ENCODE assay signal across 28 cellular contexts in genomic region chr5:143248391-143248790, GRCh38.
DNase-seq lines count a peak whose midpoint lies in the region; ATAC-seq and TF ChIP-seq lines count a peak whose summit lies in the region.
"Had no signal": no experiment of that assay in that cellular context is flagged by ENCODE, and none has a peak within 500 bp of the region (broad histone marks: within the 10 kb centered on the region; RNA-seq: fewer than 3 reads in every experiment).

No MANE protein-coding gene starts in this region.

- H3K36me3 ChIP-seq in IMR-90 (ENCODE audit: control insufficient read depth, insufficient read depth, low read length) = no peaks in the 10 kb centered on the region
- no peaks in the 10 kb centered on the region for H3K36me3 ChIP-seq in mammary epithelial cell (ENCODE audit: insufficient read depth, low read length)
- no peaks in the 10 kb centered on the region for H3K36me3 ChIP-seq in upper lobe of right lung
- H3K36me3 ChIP-seq: HAP-1, SJCRH30, tibial nerve had no signal

- peaks cover 0 to 6% of the 10 kb centered on the region in 2 experiments; a peak in 1 of 4 replicates for H3K79me1 ChIP-seq in IMR-90 (ENCODE audit: low read depth in 1 of 2, low read length in 2 of 2)

- no peak for TF ChIP-seq CTCF in IMR-90 (conservative IDR thresholded peaks at IDR 0.05; ENCODE audit: low read depth, low read length)
- no peak for TF ChIP-seq CTCF in mammary epithelial cell (conservative IDR thresholded peaks at IDR 0.05 in 1 of 2, IDR thresholded peaks at IDR 0.05 in 1 of 2; ENCODE audit: extremely low read depth in 1 of 2, insufficient read depth in 1 of 2, low read depth in 1 of 2, low read length in 2 of 2)
- no peak for TF ChIP-seq CTCF in foreskin keratinocyte (conservative IDR thresholded peaks at IDR 0.05)
- TF ChIP-seq CTCF in upper lobe of right lung (IDR thresholded peaks at IDR 0.05) = no peak

- no peaks in the 10 kb centered on the region for H3K9me3 ChIP-seq in IMR-90 (ENCODE audit: control insufficient read depth, insufficient read depth, low read length)
- no peaks in the 10 kb centered on the region for H3K9me3 ChIP-seq in mammary epithelial cell (replicated peaks; ENCODE audit: insufficient read depth, low read length)
- H3K9me3 ChIP-seq in upper lobe of right lung = no peaks in the 10 kb centered on the region
- H3K9me3 ChIP-seq: HAP-1, SJCRH30, tibial nerve had no signal

- peak overlapping the region; percentile 97 for H4K5ac ChIP-seq in IMR-90 (ENCODE audit: low read depth, low read length)

- no peak overlapping the region for H2AK9ac ChIP-seq in IMR-90 (replicated peaks; ENCODE audit: low read depth, low read length, poor library complexity)

- POLR2A ChIA-PET in IMR-90 (lab: Charles Lee; ENCODE audit: unreplicated experiment) = no interaction called here

- CTCF ChIA-PET in IMR-90 (lab: Yijun Ruan, JAX) = interaction anchor here (1.2 kb wide), 1 partner anchor 32 kb away, joined by 3 read pairs; no protein-coding TSS in a partner anchor
- CTCF ChIA-PET in mammary epithelial cell (lab: Charles Lee; ENCODE audit: low non-redundant PET) = no interaction called here

- H3K4me2 ChIP-seq in IMR-90 (ENCODE audit: low read depth, low read length) (no peak overlapping the region), mammary epithelial cell (ENCODE audit: insufficient read depth, low read depth, low read length) (no peak overlapping the region)

- H2AFZ ChIP-seq in IMR-90 (replicated peaks; ENCODE audit: low read length, poor library complexity) = no peak overlapping the region
- H2AFZ ChIP-seq in mammary epithelial cell (ENCODE audit: low read depth, low read length) = no peak overlapping the region

- 0 out of 2 replicates have a peak overlapping the region, but pooled peaks have one; percentile 93 for H3K14ac ChIP-seq in IMR-90 (replicated peaks; ENCODE audit: low read depth, low read length)

- H2BK120ac ChIP-seq in IMR-90 (ENCODE audit: low read depth, low read length) = peak overlapping the region; percentile 90

- H3K27ac ChIP-seq in IMR-90 (ENCODE audit: insufficient read depth, low read length) (peak overlapping the region; percentile 98; the same call in 1 of the 2 replicates), mammary epithelial cell (ENCODE audit: insufficient read depth, low read depth, low read length) (peak overlapping the region; percentile 55), foreskin keratinocyte (peak overlapping the region; percentile 84), upper lobe of right lung (peak overlapping the region; percentile 1)
- H3K27ac ChIP-seq: parathyroid adenoma, SJCRH30 had no signal

- H4K20me1 ChIP-seq in IMR-90 (ENCODE audit: insufficient read depth, low read length) (no peaks in the 10 kb centered on the region), mammary epithelial cell (ENCODE audit: insufficient read depth, low read length) (no peaks in the 10 kb centered on the region)

- H3K4me1 ChIP-seq in IMR-90 (ENCODE audit: control insufficient read depth, insufficient read depth, low read length) (peaks cover 31% of the 10 kb centered on the region), mammary epithelial cell (ENCODE audit: insufficient read depth, low read length) (peaks cover 49% of the 10 kb centered on the region), foreskin keratinocyte (peaks cover 51% of the 10 kb centered on the region), upper lobe of right lung (no peaks in the 10 kb centered on the region)
- H3K4me1 ChIP-seq: HAP-1 had no signal

- H2BK20ac ChIP-seq in IMR-90 (ENCODE audit: low read depth, low read length) = peak overlapping the region; percentile 96

- dilution Hi-C loops in IMR-90 (cut with HindIII; ENCODE audit: low sequenced_read_pairs, unreplicated experiment) = no loop called here
- dilution Hi-C loops in mammary epithelial cell (cut with HindIII; ENCODE audit: low sequenced_read_pairs) = no loop called here

- peak overlapping the region; percentile 93; the same call in 1 of the 2 replicates for H4K91ac ChIP-seq in IMR-90 (ENCODE audit: insufficient read depth, low read depth, low read length)

- H4K8ac ChIP-seq in IMR-90 (ENCODE audit: low read depth in 2 of 2, low read length in 2 of 2) = peak overlapping the region; percentile 24 to 90; a peak in 3 of 4 replicates

- BruUV-seq in IMR-90 (replicated peaks; lab: Mats Ljungman, UMichigan) = no TSS peak
- no TSS peak for BruUV-seq in mammary epithelial cell (replicated peaks; lab: Mats Ljungman, UMichigan)

- peaks cover 20% of the 10 kb centered on the region for H3K9me1 ChIP-seq in IMR-90 (ENCODE audit: insufficient read depth, low read length)

- H3K27me3 ChIP-seq in IMR-90 (ENCODE audit: control insufficient read depth, insufficient read depth, low read length) (no peaks in the 10 kb centered on the region), mammary epithelial cell (ENCODE audit: insufficient read depth, low read length) (no peaks in the 10 kb centered on the region), foreskin keratinocyte (no peaks in the 10 kb centered on the region), upper lobe of right lung (no peaks in the 10 kb centered on the region)
- H3K27me3 ChIP-seq: SJCRH30, tibial nerve had no signal

- H3K18ac ChIP-seq in IMR-90 (ENCODE audit: low read depth, low read length) = peak overlapping the region; percentile 98; the same call in 1 of the 2 replicates

- intact Hi-C loops in IMR-90 (cut with micrococcal nuclease) (loop anchor here (5.0 kb wide), 1 partner anchor 154 kb away; the partner anchor contains the start of gene NR3C1), mammary epithelial cell (cut with micrococcal nuclease) (no loop called here), upper lobe of right lung (cut with DNase I) (no loop called here), sciatic nerve (cut with DNase I) (no loop called here)

- peak; percentile 68 for DNase-seq in IMR-90
- DNase-seq in mammary epithelial cell = no peak
- DNase-seq in foreskin keratinocyte = no peak
- DNase-seq in upper lobe of right lung = no peak
- no peak for DNase-seq in sciatic nerve (ENCODE audit: low spot score)
- DNase-seq in superior temporal gyrus (ENCODE audit: extremely low spot score) = no peak
- DNase-seq: activated CD4-positive, alpha-beta T cell treated with anti-CD3 and anti-CD28 coated beads, Interleukin-2, amount 10 ng/mL, durations not matched to agents 24 days and 14 days; activated CD8-positive, alpha-beta memory T cell treated with anti-CD3 and anti-CD28 coated beads for 24 hours; Calu3; DMS79 treated with DMSO at 0.1 percent for 48 hours; effector CD8-positive, alpha-beta T cell; foreskin melanocyte; GF-D8; MV-4-11; NCI-H1436 treated with DMSO at 0.1 percent for 48 hours; NCI-H345; nephron progenitor cell; right cardiac atrium; SJCRH30; stimulated activated CD4-positive, alpha-beta T cell treated with anti-CD3 and anti-CD28 coated beads, Interleukin-12 subunit alpha, Interleukin-12 subunit beta, amount 100 ng/mL, for 4 hours; stimulated activated CD4-positive, alpha-beta T cell treated with anti-CD3 and anti-CD28 coated beads, Interleukin-2, amount 100 ng/mL, for 48 hours; T-helper 9 cell had no signal

- peak overlapping the region; percentile 94 for H2BK5ac ChIP-seq in IMR-90 (ENCODE audit: low read depth, low read length, poor library complexity, severe bottlenecking)

- WGBS in IMR-90 (ENCODE audit: extremely low coverage in 2 of 2, insufficient read length in 1 of 2), 2 experiments = no CpG with 5 or more reads among the region's 3 CpGs
- WGBS in mammary epithelial cell (ENCODE audit: low coverage, missing lambda C conversion rate) = 97% methylated on average over 3 of the region's 3 CpGs

- H3K4ac ChIP-seq in IMR-90 (ENCODE audit: low read depth, low read length) = peak overlapping the region; percentile 95

- peak overlapping the region; percentile 28; the same call in 1 of the 2 replicates for H3K56ac ChIP-seq in IMR-90 (ENCODE audit: extremely low read depth, insufficient read depth, low read length)

- H3K23ac ChIP-seq in IMR-90 (ENCODE audit: low read depth, low read length) = no peak overlapping the region

- H2AK5ac ChIP-seq in IMR-90 (ENCODE audit: low read depth, low read length) = peak overlapping the region; percentile 96

- peak overlapping the region; percentile 92; the same call in 2 of the 3 replicates for H2BK15ac ChIP-seq in IMR-90 (ENCODE audit: low read depth, low read length)

- no peaks in the 10 kb centered on the region for H3K79me2 ChIP-seq in mammary epithelial cell (ENCODE audit: insufficient read depth, low read length)
- H3K79me2 ChIP-seq: parathyroid adenoma had no signal

- H3K4me3 ChIP-seq in IMR-90 (ENCODE audit: insufficient read depth, low read depth, low read length) (no peak overlapping the region), mammary epithelial cell (replicated peaks in 1 of 3; ENCODE audit: insufficient read depth in 1 of 3, low read depth in 2 of 3, low read length in 3 of 3) (no peak overlapping the region), upper lobe of right lung (no peak overlapping the region)
- H3K4me3 ChIP-seq: HAP-1, lung, SJCRH30, tibial nerve had no signal

- H3K9ac ChIP-seq in IMR-90 (ENCODE audit: low read depth, low read length) = no peak overlapping the region
- no peak overlapping the region for H3K9ac ChIP-seq in mammary epithelial cell (ENCODE audit: insufficient read depth, low read length)
- H3K9ac ChIP-seq: parathyroid adenoma had no signal

- in situ Hi-C loops in IMR-90 (cut with MboI; ENCODE audit: low sequenced_read_pairs) = no loop called here
- in situ Hi-C loops in mammary epithelial cell (cut with MboI; ENCODE audit: low sequenced_read_pairs in 2 of 2) = no loop called here

- TF ChIP-seq POLR2A in IMR-90 (IDR thresholded peaks at IDR 0.05; ENCODE audit: low read depth, low read length) = no peak

- ATAC-seq in IMR-90 (ENCODE audit: low read depth) = peak; percentile 3; the same call in 1 of the 2 replicates
- no peak for ATAC-seq in foreskin keratinocyte
- no peak for ATAC-seq in upper lobe of right lung
- no peak for ATAC-seq in sciatic nerve
- no peak for ATAC-seq in GM21423 (IDR thresholded peaks at IDR 0.05; ENCODE audit: unreplicated experiment)
- ATAC-seq: activated naive CD4-positive, alpha-beta T cell treated with anti-CD3 and anti-CD28 coated beads, Interleukin-2, amount 50 U/mL, for 72 hours had no signal

- no peak for TF ChIP-seq RAD21 in IMR-90 (IDR thresholded peaks at IDR 0.05; ENCODE audit: low read length)

TF ChIP-seq in IMR-90, 13 proteins besides CTCF, POLR2A, EP300 and RAD21:
- TF ChIP-seq RCOR1 (IDR thresholded peaks at IDR 0.05; ENCODE audit: insufficient replicate concordance, low read length) = no peak

Comparison
In these comparisons a context has a peak if more than half of its experiments do, and no peak if none do; other contexts are left out.
1. H3K27ac ChIP-seq: peak in every context shown above with its lines; median percentile 98 in IMR-90; 84 in foreskin keratinocyte; 55 in mammary epithelial cell; 1 in upper lobe of right lung.